ENCODE assay signal across 7 cellular contexts in the genomic region with DNA sequence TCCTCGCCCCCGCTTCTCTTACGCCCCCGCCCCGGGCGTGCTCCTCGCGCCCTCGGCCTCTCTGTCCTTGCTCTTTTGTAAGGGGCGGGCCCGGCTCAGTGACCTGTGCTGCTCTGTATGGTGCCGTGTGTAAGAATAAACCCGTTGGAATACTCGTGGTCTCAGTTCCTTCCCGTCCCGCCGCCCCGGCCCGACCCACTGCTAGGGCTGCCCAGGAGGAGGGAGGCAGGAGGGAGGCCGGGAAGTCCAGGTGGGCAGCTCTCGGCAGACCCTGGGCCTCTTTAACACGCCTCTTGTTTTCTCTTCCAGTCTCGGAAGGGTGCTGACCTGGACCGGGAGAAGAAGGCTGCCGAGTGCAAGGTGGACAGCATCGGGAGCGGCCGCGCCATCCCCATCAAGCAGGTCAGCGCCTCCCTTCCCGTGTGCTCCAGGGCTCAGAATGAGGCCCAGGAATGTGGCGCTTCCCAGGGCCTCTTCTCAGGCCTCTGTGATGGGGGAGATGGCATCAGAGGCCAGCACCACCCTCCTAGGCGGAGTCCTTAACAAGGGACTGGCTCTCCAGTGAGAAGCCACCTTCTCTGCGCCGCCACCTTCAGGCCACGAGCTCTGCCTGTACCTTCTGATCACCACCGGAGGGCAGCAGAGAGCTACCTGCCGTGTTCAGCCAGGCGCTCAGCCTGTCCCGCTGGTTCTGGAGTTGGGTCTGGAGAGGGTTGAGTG. TPM values are rescaled to one million over a fixed set of nuclear protein-coding genes. Genes with fewer than 3 reads are reported as not detected.
DNase-seq lines count a peak whose midpoint lies in the region; ATAC-seq, FAIRE-seq and TF ChIP-seq lines count a peak whose summit lies in the region.

No MANE protein-coding gene starts in this region.

- peak; percentile 90 for FAIRE-seq in GM12892 (lab: Jason Lieb, UNC)

- DNase-seq in GM12892 (ENCODE audit: insufficient read length) = peak; percentile 98
- peak; percentile 71 for DNase-seq in NCI-H2029 (lab: John Stamatoyannopoulos, UW)
- DNase-seq in T1000 (lab: John Stamatoyannopoulos, UW) = peak; percentile 37
- DNase-seq in astrocyte of the hippocampus (ENCODE audit: low read depth, low spot score) = peak; percentile 92
- peak; percentile 54 to 72 for DNase-seq in hippocampal formation (lab: John Stamatoyannopoulos, UW)
- peak; percentile 55 for DNase-seq in smooth muscle cell of the brain vasculature (ENCODE audit: low read depth, low spot score)

- TF ChIP-seq POLR2A in GM12892 (IDR thresholded peaks at IDR 0.05; ENCODE audit: low read depth, low read length) = no peak

- ATAC-seq in HG02870 (IDR thresholded peaks at IDR 0.05; ENCODE audit: unreplicated experiment) = peak; percentile 83

RNA-seq across cellular contexts. Expression of a gene that starts 37.4 kb away (rescaled TPM):
- 22.6 TPM for polyA plus RNA-seq in GM12892 (2012; ENCODE audit: missing spikeins)

RNA-seq across cellular contexts. Expression of a gene that starts 40.4 kb away (rescaled TPM):
- 12.0 TPM for polyA plus RNA-seq in GM12892 (2012; ENCODE audit: missing spikeins)

RNA-seq across cellular contexts. Expression of a gene that starts 43.0 kb away (rescaled TPM):
- polyA plus RNA-seq in GM12892 (2012; ENCODE audit: missing spikeins) = 23.6 TPM

RNA-seq across cellular contexts. Expression of a gene that starts 43.8 kb away (rescaled TPM):
- polyA plus RNA-seq in GM12892 (2012; ENCODE audit: missing spikeins) = not detected

Comparison
In these comparisons a context has a peak if more than half of its experiments do, and no peak if none do; other contexts are left out.
1. Peak in every context shown above with its lines: DNase-seq and ATAC-seq.
2. DNase-seq: peak in every context shown above with its lines; median percentile 98 in GM12892; 92 in astrocyte of the hippocampus; 71 in NCI-H2029; 63 in hippocampal formation; 55 in smooth muscle cell of the brain vasculature; 37 in T1000.